Comparison of ENCODE assay signal across 35 cellular contexts in genomic region chr3:82262193-82262592, GRCh38.
"Had no signal": no experiment of that assay in that cellular context is flagged by ENCODE, and none has a peak within 500 bp of the region (broad histone marks: within the 10 kb centered on the region; RNA-seq: fewer than 3 reads in every experiment).

No MANE protein-coding gene starts in this region.

- H3K4me1 Mint-ChIP-seq: activated naive CD8-positive, alpha-beta T cell treated with anti-CD3 and anti-CD28 coated beads for 36 hours; brain had no signal

- ATAC-seq: activated CD4-positive, CD25-positive, alpha-beta regulatory T cell treated with anti-CD3 and anti-CD28 coated beads, Interleukin-2, amount 50 U/mL, for 24 hours; left cardiac atrium; left ventricle myocardium superior; mucosa of descending colon; natural killer cell treated with Interleukin-12 subunit alpha and Interleukin-12 subunit beta and Interleukin-15 and Interleukin-18, amount 100 ng/mL, for 72 hours; pancreas; upper lobe of right lung had no signal

- H3K4me3 ChIP-seq: adrenal gland, cardiac muscle cell, colonic mucosa, mucosa of descending colon, pancreas, prostate gland, suprapubic skin, tibial artery, upper lobe of right lung had no signal

- H3K36me3 Mint-ChIP-seq: activated naive CD8-positive, alpha-beta T cell treated with anti-CD3 and anti-CD28 coated beads for 36 hours; brain; natural killer cell treated with Interleukin-12 subunit alpha and Interleukin-12 subunit beta and Interleukin-15 and Interleukin-18, amount 100 ng/mL, for 72 hours had no signal

- H3K9me3 Mint-ChIP-seq: activated naive CD4-positive, alpha-beta T cell treated with anti-CD3 and anti-CD28 coated beads for 36 hours; activated naive CD8-positive, alpha-beta T cell treated with anti-CD3 and anti-CD28 coated beads for 36 hours had no signal

- H3K27me3 Mint-ChIP-seq: activated naive CD8-positive, alpha-beta T cell treated with anti-CD3 and anti-CD28 coated beads for 36 hours; brain; natural killer cell treated with Interleukin-12 subunit alpha and Interleukin-12 subunit beta and Interleukin-15 and Interleukin-18, amount 100 ng/mL, for 72 hours had no signal

- H3K27ac ChIP-seq: adrenal gland, cardiac muscle cell, colonic mucosa, pancreas, prostate gland, suprapubic skin, tibial artery, upper lobe of right lung, VCaP had no signal

- H3K4me3 Mint-ChIP-seq: activated naive CD4-positive, alpha-beta T cell treated with anti-CD3 and anti-CD28 coated beads for 36 hours; activated naive CD8-positive, alpha-beta T cell treated with anti-CD3 and anti-CD28 coated beads for 36 hours; activated T-helper 1 cell treated with anti-CD3 and anti-CD28 coated beads, Interleukin-12 subunit alpha, Interleukin-12 subunit beta, Interleukin-2, Interleukin-4 antibody, amounts not matched to agents 30 ng/mL and 10 ng/mL and 1 ng/mL, durations not matched to agents 14 hours and 24 hours and 36 hours; brain; natural killer cell treated with Interleukin-12 subunit alpha and Interleukin-12 subunit beta and Interleukin-15 and Interleukin-18, amount 100 ng/mL, for 72 hours; T-helper 1 cell treated with Interleukin-12 subunit alpha and Interleukin-12 subunit beta and Interleukin-4 antibody, amounts not matched to agents 30 μg/mL and 1 μg/mL, for 36 hours had no signal

- H3K36me3 ChIP-seq: adrenal gland, cardiac muscle cell, colonic mucosa, pancreas, prostate gland, suprapubic skin, tibial artery, upper lobe of right lung had no signal

- H3K27me3 ChIP-seq: adrenal gland, cardiac muscle cell, colonic mucosa, pancreas, suprapubic skin, tibial artery, upper lobe of right lung had no signal

- H3K9me3 ChIP-seq: adrenal gland, colonic mucosa, pancreas, prostate gland, suprapubic skin, tibial artery, upper lobe of right lung had no signal

- H3K4me1 ChIP-seq: adrenal gland, colonic mucosa, pancreas, prostate gland, suprapubic skin, tibial artery, upper lobe of right lung had no signal

- H3K27ac Mint-ChIP-seq: activated naive CD4-positive, alpha-beta T cell treated with anti-CD3 and anti-CD28 coated beads for 36 hours; activated naive CD8-positive, alpha-beta T cell treated with anti-CD3 and anti-CD28 coated beads for 36 hours; activated T-helper 1 cell treated with anti-CD3 and anti-CD28 coated beads, Interleukin-12 subunit alpha, Interleukin-12 subunit beta, Interleukin-2, Interleukin-4 antibody, amounts not matched to agents 30 ng/mL and 10 ng/mL and 1 ng/mL, durations not matched to agents 14 hours and 24 hours and 36 hours; brain; natural killer cell treated with Interleukin-12 subunit alpha and Interleukin-12 subunit beta and Interleukin-15 and Interleukin-18, amount 100 ng/mL, for 72 hours; T-helper 1 cell treated with Interleukin-12 subunit alpha and Interleukin-12 subunit beta and Interleukin-4 antibody, amounts not matched to agents 30 μg/mL and 1 μg/mL, for 36 hours had no signal

- DNase-seq: activated CD4-positive, alpha-beta T cell treated with anti-CD3 and anti-CD28 coated beads for 48 hours; activated CD4-positive, alpha-beta T cell treated with anti-CD3 and anti-CD28 coated beads, Interleukin-2, amount 50 U/mL, for 48 hours; activated CD8-positive, alpha-beta memory T cell treated with anti-CD3 and anti-CD28 coated beads, Interleukin-2, amount 50 U/mL, for 4 hours; activated effector memory CD4-positive, alpha-beta T cell treated with anti-CD3 and anti-CD28 coated beads, Interleukin-2, amount 50 U/mL, for 16 hours; activated naive CD4-positive, alpha-beta T cell treated with anti-CD3 and anti-CD28 coated beads for 36 hours; activated naive CD8-positive, alpha-beta T cell treated with anti-CD3 and anti-CD28 coated beads for 36 hours; activated T-cell treated with anti-CD3 and anti-CD28 coated beads, Interleukin-2, amount 50 U/mL, for 1 hour; adrenal gland; aorta; cerebellar nuclear complex; colonic mucosa; effector CD8-positive, alpha-beta T cell; erythroblast; head of caudate nucleus; hypothalamus; left cardiac atrium; left ventricle myocardium superior; mucosa of descending colon; nucleus accumbens; pancreas; stimulated activated CD4-positive, alpha-beta T cell treated with anti-CD3 and anti-CD28 coated beads, Interleukin-15, amount 100 ng/mL, for 24 hours; stimulated activated CD4-positive, alpha-beta T cell treated with anti-CD3 and anti-CD28 coated beads, Interleukin-2, amount 100 ng/mL, for 24 hours; stimulated activated naive CD4-positive, alpha-beta T cell; T-helper 9 cell; tibial artery; upper lobe of right lung had no signal
